In genomic region chr15:61041886-61042285, GRCh38 we compare ENCODE assay signal across 27 cellular contexts.
"Had no signal": no experiment of that assay in that cellular context is flagged by ENCODE, and none has a peak within 500 bp of the region (broad histone marks: within the 10 kb centered on the region; RNA-seq: fewer than 3 reads in every experiment).

No MANE protein-coding gene starts in this region.

- H3K4me1 Mint-ChIP-seq: natural killer cell had no signal

- H3K27ac Mint-ChIP-seq: activated naive CD4-positive, alpha-beta T cell treated with anti-CD3 and anti-CD28 coated beads, Interleukin-2, amount 50 U/mL, for 72 hours; activated T-cell treated with anti-CD3 and anti-CD28 coated beads, Interleukin-2, amount 50 U/mL, for 72 hours; effector memory CD8-positive, alpha-beta T cell; natural killer cell; neural progenitor cell had no signal

- H3K4me3 Mint-ChIP-seq: activated T-cell treated with anti-CD3 and anti-CD28 coated beads, Interleukin-2, amount 50 U/mL, for 72 hours; effector memory CD8-positive, alpha-beta T cell; natural killer cell; neural progenitor cell had no signal

- DNase-seq: activated CD4-positive, alpha-beta T cell treated with anti-CD3 and anti-CD28 coated beads for 4 hours; activated CD4-positive, alpha-beta T cell treated with anti-CD3 and anti-CD28 coated beads, Interleukin-2, amount 50 U/mL, for 4 hours; activated naive CD4-positive, alpha-beta T cell; activated T-cell treated with anti-CD3 and anti-CD28 coated beads for 4 hours; activated T-cell treated with anti-CD3 and anti-CD28 coated beads, Interleukin-2, amount 50 U/mL, for 72 hours; body of pancreas; cerebellar nuclear complex; colonic mucosa; effector memory CD8-positive, alpha-beta T cell; head of caudate nucleus; hippocampal formation; kidney glomerular epithelial cell; lower lobe of right lung; mesendoderm; natural killer cell; occipital lobe; psoas muscle; right cardiac atrium; spleen; stimulated activated naive CD4-positive, alpha-beta T cell; tibial artery; upper lobe of right lung had no signal

- H3K9me3 ChIP-seq: body of pancreas, colonic mucosa, gastroesophageal sphincter, lower lobe of right lung, psoas muscle, spleen, suprapubic skin, tibial artery, upper lobe of right lung had no signal

- H3K36me3 Mint-ChIP-seq: activated naive CD4-positive, alpha-beta T cell treated with anti-CD3 and anti-CD28 coated beads, Interleukin-2, amount 50 U/mL, for 72 hours; natural killer cell; neural progenitor cell had no signal

- ATAC-seq: activated naive CD4-positive, alpha-beta T cell treated with anti-CD3 and anti-CD28 coated beads, Interleukin-2, amount 50 U/mL, for 72 hours; activated T-cell treated with anti-CD3 and anti-CD28 coated beads, Interleukin-2, amount 50 U/mL, for 72 hours; body of pancreas; effector memory CD8-positive, alpha-beta T cell; gastroesophageal sphincter; left lobe of liver; lower lobe of right lung; natural killer cell; psoas muscle; right cardiac atrium; upper lobe of right lung had no signal
